Comparison of ENCODE assay signal across 15 cellular contexts in genomic region chr12:2264622-2265306, GRCh38.
DNase-seq lines count a peak whose midpoint lies in the region; ATAC-seq and FAIRE-seq lines count a peak whose summit lies in the region.
"Had no signal": no experiment of that assay in that cellular context is flagged by ENCODE, and none has a peak within 500 bp of the region (broad histone marks: within the 10 kb centered on the region; RNA-seq: fewer than 3 reads in every experiment).

No MANE protein-coding gene starts in this region.

- no peak overlapping the region for H3K4me2 ChIP-seq in neuronal stem cell (ENCODE audit: insufficient read depth, low read length, poor library complexity, severe bottlenecking)
- H3K4me2 ChIP-seq: A549, GM23338 had no signal

- H3K27me3 ChIP-seq in ACC112 (ENCODE audit: insufficient read depth, low read length) (no peaks in the 10 kb centered on the region), neuronal stem cell (ENCODE audit: control insufficient read depth in 3 of 3, insufficient read depth in 3 of 3, low read depth in 1 of 3, low read length in 3 of 3) (no peaks in the 10 kb centered on the region)

- H4K91ac ChIP-seq in neuronal stem cell (ENCODE audit: low read depth, low read length, poor library complexity) = no peak overlapping the region

- no CpG with 5 or more reads among the region's 8 CpGs for WGBS in neuronal stem cell (ENCODE audit: extremely low coverage in 2 of 2, insufficient read length in 2 of 2, insufficient replicate concordance in 1 of 2), 2 donors

- no peak overlapping the region for H2AK5ac ChIP-seq in neuronal stem cell (ENCODE audit: low read depth, low read length)

- ATAC-seq in HG03095 (IDR thresholded peaks at IDR 0.05; ENCODE audit: unreplicated experiment) (no peak), GM21529 (IDR thresholded peaks at IDR 0.05; ENCODE audit: unreplicated experiment) (no peak)
- ATAC-seq: GM23338 had no signal

- H2AFZ ChIP-seq in ACC112 (ENCODE audit: low read length, unreplicated experiment) (peak overlapping the region; percentile 33), neuronal stem cell (ENCODE audit: low read length) (no peak overlapping the region)
- H2AFZ ChIP-seq: GM23338 had no signal

- no peak overlapping the region for H3K9ac ChIP-seq in neuronal stem cell (ENCODE audit: low read depth, low read length, poor library complexity)

- no peak overlapping the region for H2BK15ac ChIP-seq in neuronal stem cell (ENCODE audit: low read length)

- H3K79me1 ChIP-seq in neuronal stem cell (ENCODE audit: low read depth, low read length) = no peaks in the 10 kb centered on the region

- H3K23ac ChIP-seq in neuronal stem cell (ENCODE audit: low read depth, low read length, poor library complexity) = no peak overlapping the region

- DNase-seq in RCC 7860 (ENCODE audit: low spot score) (peak; percentile 88), fibroblast of peridontal ligament (ENCODE audit: extremely low read depth) (peak; percentile 99), neuronal stem cell (ENCODE audit: low spot score) (no peak), T-helper 1 cell (no peak)
- DNase-seq in activated T-cell treated with anti-CD3 and anti-CD28 coated beads, Interleukin-2, amount 50 U/mL, for 48 hours = no peak
- DNase-seq: NCI-H187; stimulated activated CD4-positive, alpha-beta T cell treated with anti-CD3 and anti-CD28 coated beads, Interleukin-15, amount 100 ng/mL, for 24 hours had no signal

- FAIRE-seq in RCC 7860 (lab: Jason Lieb, UNC) = peak; percentile 61
- FAIRE-seq: A549, colon, GM12892, islet of Langerhans had no signal

- no peaks in the 10 kb centered on the region for H3K9me3 ChIP-seq in neuronal stem cell (replicated peaks in 1 of 2; ENCODE audit: control insufficient read depth in 2 of 2, insufficient read depth in 1 of 2, low read depth in 1 of 2, low read length in 2 of 2)
- H3K9me3 ChIP-seq: A549 had no signal

- no peak overlapping the region for H2BK12ac ChIP-seq in neuronal stem cell (ENCODE audit: low read length)

- no peak overlapping the region for H4K8ac ChIP-seq in neuronal stem cell (ENCODE audit: low read depth, low read length)

- H3K27ac ChIP-seq in ACC112 (ENCODE audit: low read depth, low read length) (peak overlapping the region; percentile 94), neuronal stem cell (replicated peaks; ENCODE audit: low read length) (no peak overlapping the region)
- H3K27ac ChIP-seq: A549 had no signal

- H3K4ac ChIP-seq in neuronal stem cell (ENCODE audit: low read length) = no peak overlapping the region

- H2BK120ac ChIP-seq in neuronal stem cell (ENCODE audit: low read depth, low read length) = no peak overlapping the region

- no peaks in the 10 kb centered on the region for H3K36me3 ChIP-seq in ACC112 (ENCODE audit: insufficient read depth, low read length)
- no peaks in the 10 kb centered on the region for H3K36me3 ChIP-seq in neuronal stem cell (replicated peaks in 1 of 2; ENCODE audit: control insufficient read depth in 2 of 2, insufficient read depth in 2 of 2, low read length in 2 of 2)

- H3K18ac ChIP-seq in neuronal stem cell (ENCODE audit: low read length) = peak overlapping the region; percentile 29

- H3K4me1 ChIP-seq in ACC112 (ENCODE audit: control insufficient read depth, insufficient read depth, low read length, unreplicated experiment) = peaks cover 79% of the 10 kb centered on the region
- H3K4me1 ChIP-seq in neuronal stem cell (ENCODE audit: control insufficient read depth in 2 of 2, insufficient read depth in 1 of 2, low read depth in 1 of 2, low read length in 2 of 2) = peaks cover 0 to 19% of the 10 kb centered on the region in 2 donors
- H3K4me1 ChIP-seq: A549 had no signal

- H2BK5ac ChIP-seq in neuronal stem cell (ENCODE audit: low read length) = no peak overlapping the region

- no peak overlapping the region for H3K14ac ChIP-seq in neuronal stem cell (ENCODE audit: low read length)

- H3K79me2 ChIP-seq in ACC112 (ENCODE audit: control insufficient read depth, insufficient read depth, low read length, unreplicated experiment) = no peaks in the 10 kb centered on the region

- H3K4me3 ChIP-seq in ACC112 (ENCODE audit: low read depth, low read length) = peak overlapping the region; percentile 15; the same call in 1 of the 2 replicates
- H3K4me3 ChIP-seq in neuronal stem cell (ENCODE audit: low read length in 2 of 2) = no peak overlapping the region
- H3K4me3 ChIP-seq: A549, GM23338 had no signal

Comparison
In these comparisons a context has a peak if more than half of its experiments do, and no peak if none do; other contexts are left out.
1. DNase-seq: peak in RCC 7860 (single experiment) and fibroblast of peridontal ligament (single experiment); none in neuronal stem cell (single experiment), T-helper 1 cell (0 of 5) and activated T-cell treated with anti-CD3 and anti-CD28 coated beads, Interleukin-2, amount 50 U/mL, for 48 hours (0 of 2).